ENCODE assay signal across 8 cellular contexts in genomic region chr4:25861422-25861926, GRCh38. TPM values are rescaled to one million over a fixed set of nuclear protein-coding genes. Genes with fewer than 3 reads are reported as not detected.
DNase-seq lines count a peak whose midpoint lies in the region; ATAC-seq and TF ChIP-seq lines count a peak whose summit lies in the region.

No MANE protein-coding gene starts in this region.

- no peak for TF ChIP-seq CTCF in tibial artery (IDR thresholded peaks at IDR 0.05)

- peak overlapping the region; percentile 87 for H3K4me3 ChIP-seq in iPS-20b (ENCODE audit: low read length)
- peak overlapping the region; percentile 49 to 58 for H3K4me3 ChIP-seq in tibial artery

- peaks cover 3% of the 10 kb centered on the region for H3K36me3 Mint-ChIP-seq in activated naive CD4-positive, alpha-beta T cell treated with anti-CD3 and anti-CD28 coated beads for 36 hours (ENCODE audit: low read depth)
- H3K36me3 Mint-ChIP-seq in activated T-helper 2 cell treated with anti-CD3 and anti-CD28 coated beads, Interferon-gamma antibody, Interleukin-2, Interleukin-4, amounts not matched to agents 10 μg/mL and 5 μg/mL and 100 μg/mL, durations not matched to agents 14 hours and 24 hours and 36 hours (ENCODE audit: low read depth): peaks cover 12% of the 10 kb centered on the region

- no peak for DNase-seq in activated naive CD4-positive, alpha-beta T cell treated with anti-CD3 and anti-CD28 coated beads for 36 hours
- DNase-seq in activated naive CD4-positive, alpha-beta T cell treated with Interleukin-2 at 50 U/mL for 16 hours: no peak
- no peak for DNase-seq in activated T-helper 2 cell treated with anti-CD3 and anti-CD28 coated beads, Interferon-gamma antibody, Interleukin-2, Interleukin-4, amounts not matched to agents 10 μg/mL and 5 μg/mL and 100 μg/mL, durations not matched to agents 14 hours and 24 hours and 36 hours (ENCODE audit: low spot score)
- DNase-seq in tibial artery: no peak
- no peak for DNase-seq in activated CD4-positive, CD25-positive, alpha-beta regulatory T cell treated with anti-CD3 and anti-CD28 coated beads, Interleukin-2, amount 50 U/mL, for 72 hours

- intact Hi-C loops in activated naive CD4-positive, alpha-beta T cell treated with anti-CD3 and anti-CD28 coated beads for 36 hours (cut with micrococcal nuclease): loop anchor here (1.0 to 5.0 kb wide), 10 partner anchors 19 to 1141 kb away; partner anchors contain the start of genes ANAPC4, PI4K2B, SEPSECS and ZCCHC4
- intact Hi-C loops in activated T-helper 2 cell treated with anti-CD3 and anti-CD28 coated beads, Interferon-gamma antibody, Interleukin-2, Interleukin-4, amounts not matched to agents 10 μg/mL and 5 μg/mL and 100 μg/mL, durations not matched to agents 14 hours and 24 hours and 36 hours (cut with micrococcal nuclease): loop anchor here (2.0 to 5.0 kb wide), 3 partner anchors 19 to 1279 kb away; partner anchors contain the start of gene DHX15
- intact Hi-C loops in tibial artery (cut with DNase I; ENCODE audit: low total_unique reads): no loop called here

- H3K27ac Mint-ChIP-seq in activated naive CD4-positive, alpha-beta T cell treated with anti-CD3 and anti-CD28 coated beads for 36 hours: peak overlapping the region; percentile 92
- H3K27ac Mint-ChIP-seq in activated T-helper 2 cell treated with anti-CD3 and anti-CD28 coated beads, Interferon-gamma antibody, Interleukin-2, Interleukin-4, amounts not matched to agents 10 μg/mL and 5 μg/mL and 100 μg/mL, durations not matched to agents 14 hours and 24 hours and 36 hours: peak overlapping the region; percentile 100

- no peak overlapping the region for H3K27ac ChIP-seq in iPS-20b (ENCODE audit: low read length)
- H3K27ac ChIP-seq in tibial artery: no peak overlapping the region

- ATAC-seq in GM19035 (IDR thresholded peaks at IDR 0.05; ENCODE audit: unreplicated experiment) (no peak), GM18498 (IDR thresholded peaks at IDR 0.05; ENCODE audit: unreplicated experiment) (no peak)

- no peaks in the 10 kb centered on the region for H3K9me3 Mint-ChIP-seq in activated naive CD4-positive, alpha-beta T cell treated with anti-CD3 and anti-CD28 coated beads for 36 hours
- H3K9me3 Mint-ChIP-seq in activated T-helper 2 cell treated with anti-CD3 and anti-CD28 coated beads, Interferon-gamma antibody, Interleukin-2, Interleukin-4, amounts not matched to agents 10 μg/mL and 5 μg/mL and 100 μg/mL, durations not matched to agents 14 hours and 24 hours and 36 hours: no peaks in the 10 kb centered on the region

- CTCF ChIA-PET in activated naive CD4-positive, alpha-beta T cell treated with anti-CD3 and anti-CD28 coated beads for 36 hours (lab: Charles Lee): interaction anchor here (0.7 kb wide), 2 partner anchors 12 to 13 kb away, joined by 3 to 4 read pairs; no protein-coding TSS in a partner anchor

- H3K27me3 ChIP-seq in iPS-20b (ENCODE audit: insufficient read depth, low read length) (peaks cover 40% of the 10 kb centered on the region), tibial artery (peaks cover 0 to 43% of the 10 kb centered on the region in 2 donors)

- H3K9me3 ChIP-seq in iPS-20b (ENCODE audit: insufficient read depth, low read depth, low read length) (no peaks in the 10 kb centered on the region), tibial artery (no peaks in the 10 kb centered on the region)

- peaks cover 36% of the 10 kb centered on the region for H3K4me1 ChIP-seq in iPS-20b (ENCODE audit: insufficient read depth, low read length)
- peaks cover 0 to 21% (median 10%) of the 10 kb centered on the region in 4 donors for H3K4me1 ChIP-seq in tibial artery

- H3K9ac ChIP-seq in iPS-20b (ENCODE audit: low read depth, low read length): peak overlapping the region; percentile 80; the same call in 1 of the 2 replicates

- no peaks in the 10 kb centered on the region for H3K36me3 ChIP-seq in iPS-20b (ENCODE audit: insufficient read depth, low read depth, low read length)
- no peaks in the 10 kb centered on the region for H3K36me3 ChIP-seq in tibial artery

- H3K4me3 Mint-ChIP-seq in activated naive CD4-positive, alpha-beta T cell treated with anti-CD3 and anti-CD28 coated beads for 36 hours: peak overlapping the region; percentile 93
- H3K4me3 Mint-ChIP-seq in activated T-helper 2 cell treated with anti-CD3 and anti-CD28 coated beads, Interferon-gamma antibody, Interleukin-2, Interleukin-4, amounts not matched to agents 10 μg/mL and 5 μg/mL and 100 μg/mL, durations not matched to agents 14 hours and 24 hours and 36 hours (ENCODE audit: low read depth): peak overlapping the region; percentile 100

- H3K27me3 Mint-ChIP-seq in activated naive CD4-positive, alpha-beta T cell treated with anti-CD3 and anti-CD28 coated beads for 36 hours (ENCODE audit: low read depth): no peaks in the 10 kb centered on the region
- no peaks in the 10 kb centered on the region for H3K27me3 Mint-ChIP-seq in activated T-helper 2 cell treated with anti-CD3 and anti-CD28 coated beads, Interferon-gamma antibody, Interleukin-2, Interleukin-4, amounts not matched to agents 10 μg/mL and 5 μg/mL and 100 μg/mL, durations not matched to agents 14 hours and 24 hours and 36 hours (ENCODE audit: low read depth)

- H3K4me1 Mint-ChIP-seq in activated naive CD4-positive, alpha-beta T cell treated with anti-CD3 and anti-CD28 coated beads for 36 hours (ENCODE audit: low read depth): peaks cover 41% of the 10 kb centered on the region
- peaks cover 47% of the 10 kb centered on the region for H3K4me1 Mint-ChIP-seq in activated T-helper 2 cell treated with anti-CD3 and anti-CD28 coated beads, Interferon-gamma antibody, Interleukin-2, Interleukin-4, amounts not matched to agents 10 μg/mL and 5 μg/mL and 100 μg/mL, durations not matched to agents 14 hours and 24 hours and 36 hours (ENCODE audit: low read depth)

RNA-seq across cellular contexts. Expression of gene SEL1L3, which starts 1.3 kb away (rescaled TPM):
- total RNA-seq in activated naive CD4-positive, alpha-beta T cell treated with anti-CD3 and anti-CD28 coated beads for 36 hours: 10 to 100 TPM; 32.3 to 38.2 TPM
- 44.0 and 49.2 TPM in 2 replicates for total RNA-seq in activated T-helper 2 cell treated with anti-CD3 and anti-CD28 coated beads, Interferon-gamma antibody, Interleukin-2, Interleukin-4, amounts not matched to agents 10 μg/mL and 5 μg/mL and 100 μg/mL, durations not matched to agents 14 hours and 24 hours and 36 hours

RNA-seq across cellular contexts. Expression of gene SMIM20, which starts 52.5 kb away (rescaled TPM):
- total RNA-seq in activated naive CD4-positive, alpha-beta T cell treated with anti-CD3 and anti-CD28 coated beads for 36 hours: 10 to 100 TPM; 28.1 to 33.2 TPM
- total RNA-seq in activated T-helper 2 cell treated with anti-CD3 and anti-CD28 coated beads, Interferon-gamma antibody, Interleukin-2, Interleukin-4, amounts not matched to agents 10 μg/mL and 5 μg/mL and 100 μg/mL, durations not matched to agents 14 hours and 24 hours and 36 hours: 17.0 and 18.7 TPM in 2 replicates
